2 cellular contexts compared by ENCODE assay signal in genomic region chr17:82085931-82086764, GRCh38.
TF ChIP-seq lines count a peak whose summit lies in the region.

No MANE protein-coding gene starts in this region.

TF ChIP-seq in A549, 52 proteins besides CTCF, POLR2A, EP300 and RAD21:
- TF ChIP-seq CBX2 (IDR thresholded peaks at IDR 0.05; ENCODE audit: borderline replicate concordance, low read depth): no peak
- TF ChIP-seq GATA3 (IDR thresholded peaks at IDR 0.05; ENCODE audit: borderline replicate concordance): no peak
- TF ChIP-seq POLR2AphosphoS2 (conservative IDR thresholded peaks at IDR 0.05; ENCODE audit: low read length): 0 out of 2 replicates have a peak, but pooled peaks have one; percentile 40

TF ChIP-seq in HepG2, 621 proteins besides CTCF, POLR2A, EP300 and RAD21 (continues in another document):
- TF ChIP-seq FUBP1 (CRISPR knock-in tag; IDR thresholded peaks at IDR 0.05; ENCODE audit: borderline replicate concordance) (no peak), HOXA3 (CRISPR knock-in tag; IDR thresholded peaks at IDR 0.05) (no peak), ZNF746 (CRISPR knock-in tag; IDR thresholded peaks at IDR 0.05) (no peak), HNF4G (IDR thresholded peaks at IDR 0.05; ENCODE audit: borderline replicate concordance, low read depth, low read length) (no peak), HNF4G (CRISPR knock-in tag; IDR thresholded peaks at IDR 0.05; ENCODE audit: borderline replicate concordance, low read depth) (no peak), MLXIP (CRISPR knock-in tag; IDR thresholded peaks at IDR 0.05; ENCODE audit: borderline replicate concordance) (no peak), ZNF687 (CRISPR knock-in tag; IDR thresholded peaks at IDR 0.05) (no peak; the same call in 1 of the 2 replicates), MAF1 (CRISPR knock-in tag; IDR thresholded peaks at IDR 0.05; ENCODE audit: borderline replicate concordance) (no peak), PREB (CRISPR knock-in tag; IDR thresholded peaks at IDR 0.05) (no peak), TRIM22 (IDR thresholded peaks at IDR 0.05) (no peak), FOXM1 (CRISPR knock-in tag; IDR thresholded peaks at IDR 0.05) (0 out of 2 replicates have a peak, but pooled peaks have one; percentile 15), NFE2L2 (IDR thresholded peaks at IDR 0.05; ENCODE audit: low read length) (no peak), ZSCAN12 (CRISPR knock-in tag; IDR thresholded peaks at IDR 0.05) (no peak), ZNF569 (CRISPR knock-in tag; IDR thresholded peaks at IDR 0.05; ENCODE audit: borderline replicate concordance) (no peak), ZNF703 (CRISPR knock-in tag; IDR thresholded peaks at IDR 0.05; ENCODE audit: borderline replicate concordance) (no peak), TMF1 (CRISPR knock-in tag; IDR thresholded peaks at IDR 0.05; ENCODE audit: low read depth) (no peak), MYC (CRISPR knock-in tag; IDR thresholded peaks at IDR 0.05; ENCODE audit: borderline replicate concordance) (0 out of 2 replicates have a peak, but pooled peaks have one; percentile 14), ZFYVE20 (CRISPR knock-in tag; IDR thresholded peaks at IDR 0.05; ENCODE audit: borderline replicate concordance, low read depth) (no peak), HMGXB4 (CRISPR knock-in tag; IDR thresholded peaks at IDR 0.05; ENCODE audit: borderline replicate concordance in 1 of 2, low read depth in 1 of 2) (no peak), ELK4 (CRISPR knock-in tag; IDR thresholded peaks at IDR 0.05; ENCODE audit: borderline replicate concordance) (no peak), ISX (CRISPR knock-in tag; conservative IDR thresholded peaks at IDR 0.05) (no peak), POLR2G (IDR thresholded peaks at IDR 0.05; ENCODE audit: low read depth, low read length) (peak; percentile 19; the same call in 1 of the 2 replicates), AGO2 (optimal IDR thresholded peaks at IDR 0.05; ENCODE audit: low read depth, low read length) (peak; percentile 96), RBFOX2 (IDR thresholded peaks at IDR 0.05; ENCODE audit: low read depth, low read length) (peak; percentile 87), ZC3H13 (CRISPR knock-in tag; IDR thresholded peaks at IDR 0.05) (0 out of 2 replicates have a peak, but pooled peaks have one; percentile 33), ZNF224 (CRISPR knock-in tag; IDR thresholded peaks at IDR 0.05) (no peak), FOXJ3 (CRISPR knock-in tag; IDR thresholded peaks at IDR 0.05; ENCODE audit: borderline replicate concordance) (no peak), ZNF326 (CRISPR knock-in tag; IDR thresholded peaks at IDR 0.05; ENCODE audit: borderline replicate concordance) (no peak), GPBP1L1 (CRISPR knock-in tag; IDR thresholded peaks at IDR 0.05) (no peak), ZFP91 (CRISPR knock-in tag; IDR thresholded peaks at IDR 0.05; ENCODE audit: borderline replicate concordance) (0 out of 2 replicates have a peak, but pooled peaks have one; percentile 10), KDM5B (CRISPR knock-in tag; IDR thresholded peaks at IDR 0.05; ENCODE audit: borderline replicate concordance) (peak; percentile 47; the same call in 1 of the 2 replicates), ZNF441 (CRISPR knock-in tag; IDR thresholded peaks at IDR 0.05; ENCODE audit: borderline replicate concordance) (no peak), RBM39 (IDR thresholded peaks at IDR 0.05; ENCODE audit: low read depth, low read length, poor library complexity, severe bottlenecking) (no peak), HDAC2 (CRISPR knock-in tag; IDR thresholded peaks at IDR 0.05) (no peak), XRCC5 (optimal IDR thresholded peaks at IDR 0.05; ENCODE audit: low read length) (no peak), ZNF501 (CRISPR knock-in tag; IDR thresholded peaks at IDR 0.05) (no peak), ZSCAN20 (CRISPR knock-in tag; IDR thresholded peaks at IDR 0.05; ENCODE audit: borderline replicate concordance) (no peak), RBM22 (optimal IDR thresholded peaks at IDR 0.05; ENCODE audit: low read length) (peak; percentile 62), ZFP37 (CRISPR knock-in tag; IDR thresholded peaks at IDR 0.05; ENCODE audit: borderline replicate concordance) (no peak), ZBTB33 (CRISPR knock-in tag; IDR thresholded peaks at IDR 0.05) (no peak)
